Comparison of ENCODE assay signal across 12 cellular contexts in the genomic region with DNA sequence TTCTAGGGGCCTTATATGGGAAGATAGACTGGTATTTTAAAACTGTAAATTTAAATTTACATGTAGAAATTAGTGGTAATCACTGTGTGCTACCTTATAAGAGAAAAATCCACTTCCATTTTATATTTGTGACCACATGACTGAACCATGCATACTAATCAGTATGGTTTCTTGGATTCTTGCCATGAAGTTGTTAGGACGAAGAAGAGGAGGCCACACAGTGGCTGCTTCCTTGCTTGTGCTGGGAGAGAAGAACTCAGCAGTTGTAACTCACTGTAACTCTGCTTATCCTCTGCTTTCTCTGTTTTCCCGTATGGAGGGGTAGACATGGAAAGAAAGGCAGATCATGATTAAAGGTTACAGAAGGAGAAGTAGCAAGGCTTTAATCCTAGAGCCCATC. TPM values are rescaled to one million over a fixed set of nuclear protein-coding genes. Genes with fewer than 3 reads are reported as not detected.
DNase-seq lines count a peak whose midpoint lies in the region; ATAC-seq and TF ChIP-seq lines count a peak whose summit lies in the region.
"Had no signal": no experiment of that assay in that cellular context is flagged by ENCODE, and none has a peak within 500 bp of the region (broad histone marks: within the 10 kb centered on the region; RNA-seq: fewer than 3 reads in every experiment).

No MANE protein-coding gene starts in this region.

- TF ChIP-seq CTCF in fibroblast of mammary gland (conservative IDR thresholded peaks at IDR 0.05; ENCODE audit: control insufficient read depth, insufficient read depth, low read depth, low read length): no peak
- TF ChIP-seq CTCF in WERI-Rb-1 (IDR thresholded peaks at IDR 0.05; ENCODE audit: low read depth, low read length): no peak
- no peak for TF ChIP-seq CTCF in CD8-positive, alpha-beta T cell (IDR thresholded peaks at IDR 0.05)

- WGBS in GM23248 (ENCODE audit: low coverage in 1 of 2, low lambda C conversion rate in 2 of 2, missing lambda C conversion rate in 2 of 2), 2 experiments: 57 to 65% methylated on average over 2 of the region's 2 CpGs

- H3K79me2 ChIP-seq in GM23248 (ENCODE audit: insufficient read depth): 0 out of 2 replicates have a peak, but pooled peaks cover 8% of the 10 kb centered on the region

- peaks cover 17% of the 10 kb centered on the region; the same call in 1 of the 2 replicates for H3F3A ChIP-seq in GM23248 (ENCODE audit: insufficient read depth)

- no peaks in the 10 kb centered on the region for H4K20me1 ChIP-seq in GM23248 (ENCODE audit: insufficient read depth)

- H3K4me2 ChIP-seq in GM23248 (ENCODE audit: unreplicated experiment): no peak overlapping the region

- H3K9me2 ChIP-seq in GM23248 (ENCODE audit: insufficient read depth): no peaks in the 10 kb centered on the region

- peaks cover 26% of the 10 kb centered on the region for H3K4me1 ChIP-seq in GM23248 (ENCODE audit: insufficient read depth)
- H3K4me1 ChIP-seq in CD8-positive, alpha-beta T cell (ENCODE audit: insufficient read depth, low read length): no peaks in the 10 kb centered on the region

- no peak overlapping the region for H3K9ac ChIP-seq in GM23248

- H3K27me3 ChIP-seq in GM23248 (replicated peaks; ENCODE audit: insufficient read depth) (no peaks in the 10 kb centered on the region), WERI-Rb-1 (ENCODE audit: insufficient read depth, low read depth, severe bottlenecking) (no peaks in the 10 kb centered on the region)
- no peaks in the 10 kb centered on the region for H3K27me3 ChIP-seq in CD8-positive, alpha-beta T cell (ENCODE audit: insufficient read depth, low read length)

- H3K9me3 Mint-ChIP-seq in CD8-positive, alpha-beta T cell: no peaks in the 10 kb centered on the region
- H3K9me3 Mint-ChIP-seq: activated naive CD8-positive, alpha-beta T cell treated with anti-CD3 and anti-CD28 coated beads, Interleukin-2, amount 50 U/mL, for 24 hours; neural crest cell; stimulated activated naive CD8-positive, alpha-beta T cell treated with anti-CD3 and anti-CD28 coated beads, Interleukin-15, Interleukin-2, amounts not matched to agents 100 ng/mL and 50 ng/mL, for 24 hours had no signal

- no peak overlapping the region for H2AFZ ChIP-seq in GM23248

- CTCF ChIA-PET in CD8-positive, alpha-beta T cell (lab: Charles Lee): no interaction called here

- ATAC-seq in CD8-positive, alpha-beta T cell: no peak
- ATAC-seq: activated naive CD8-positive, alpha-beta T cell treated with anti-CD3 and anti-CD28 coated beads, Interleukin-2, amount 50 U/mL, for 24 hours had no signal

- no peaks in the 10 kb centered on the region for H3K9me3 ChIP-seq in GM23248 (ENCODE audit: low read depth)
- H3K9me3 ChIP-seq in WERI-Rb-1 (ENCODE audit: severe bottlenecking): no peaks in the 10 kb centered on the region
- no peaks in the 10 kb centered on the region for H3K9me3 ChIP-seq in CD8-positive, alpha-beta T cell (ENCODE audit: low read length)

- H3K36me3 ChIP-seq in GM23248 (ENCODE audit: low read depth): peaks cover 31% of the 10 kb centered on the region
- H3K36me3 ChIP-seq in WERI-Rb-1: peaks cover 9% of the 10 kb centered on the region; the same call in 1 of the 2 replicates
- H3K36me3 ChIP-seq in CD8-positive, alpha-beta T cell (ENCODE audit: insufficient read depth, low read length): no peaks in the 10 kb centered on the region

- intact Hi-C loops in CD8-positive, alpha-beta T cell (cut with DNase I, micrococcal nuclease): no loop called here

- H3K27ac ChIP-seq in GM23248 (no peak overlapping the region), WERI-Rb-1 (no peak overlapping the region)
- no peak overlapping the region for H3K27ac ChIP-seq in CD8-positive, alpha-beta T cell (ENCODE audit: low read depth, low read length)

- in situ Hi-C loops in GM23248 (cut with MboI): no loop called here

- no peaks in the 10 kb centered on the region for H3K36me3 Mint-ChIP-seq in CD8-positive, alpha-beta T cell

- H3K4me3 ChIP-seq in GM23248 (no peak overlapping the region), fibroblast of mammary gland (ENCODE audit: control insufficient read depth, low read depth, low read length) (no peak overlapping the region), WERI-Rb-1 (ENCODE audit: low read depth, low read length) (no peak overlapping the region)
- no peak overlapping the region for H3K4me3 ChIP-seq in CD8-positive, alpha-beta T cell (ENCODE audit: low read depth, low read length)

- no peak overlapping the region for H3K27ac Mint-ChIP-seq in CD8-positive, alpha-beta T cell
- H3K27ac Mint-ChIP-seq: activated naive CD8-positive, alpha-beta T cell treated with anti-CD3 and anti-CD28 coated beads, Interleukin-2, amount 50 U/mL, for 24 hours; stimulated activated naive CD8-positive, alpha-beta T cell treated with anti-CD3 and anti-CD28 coated beads, Interleukin-15, Interleukin-2, amounts not matched to agents 100 ng/mL and 50 ng/mL, for 24 hours had no signal

- no peak overlapping the region for H3K4me3 Mint-ChIP-seq in CD8-positive, alpha-beta T cell
- H3K4me3 Mint-ChIP-seq: activated naive CD8-positive, alpha-beta T cell treated with anti-CD3 and anti-CD28 coated beads, Interleukin-2, amount 50 U/mL, for 24 hours; neural crest cell; stimulated activated naive CD8-positive, alpha-beta T cell treated with anti-CD3 and anti-CD28 coated beads, Interleukin-15, Interleukin-2, amounts not matched to agents 100 ng/mL and 50 ng/mL, for 24 hours had no signal

- POLR2A ChIA-PET in CD8-positive, alpha-beta T cell (lab: Charles Lee): no interaction called here

- DNase-seq in GM23248: peak; percentile 40
- DNase-seq in NCI-H2227 treated with DMSO at 0.1 percent for 48 hours (lab: John Stamatoyannopoulos, UW): peak; percentile 10
- peak; percentile 51 for DNase-seq in fibroblast of mammary gland (ENCODE audit: low read depth)
- DNase-seq in non-pigmented ciliary epithelial cell (ENCODE audit: low read depth): peak; percentile 52
- DNase-seq in WERI-Rb-1: no peak
- DNase-seq in CD8-positive, alpha-beta T cell: no peak
- DNase-seq in activated CD4-positive, alpha-beta T cell treated with anti-CD3 and anti-CD28 coated beads for 4 hours: no peak
- no peak for DNase-seq in iPS-NIHi7 (ENCODE audit: extremely low spot score)
- DNase-seq: activated naive CD8-positive, alpha-beta T cell treated with anti-CD3 and anti-CD28 coated beads, Interleukin-2, amount 50 U/mL, for 24 hours; islet precursor cell had no signal

- no peaks in the 10 kb centered on the region for H3K4me1 Mint-ChIP-seq in CD8-positive, alpha-beta T cell (ENCODE audit: low read depth)
- H3K4me1 Mint-ChIP-seq: activated naive CD8-positive, alpha-beta T cell treated with anti-CD3 and anti-CD28 coated beads, Interleukin-2, amount 50 U/mL, for 24 hours had no signal

- no peaks in the 10 kb centered on the region for H3K27me3 Mint-ChIP-seq in CD8-positive, alpha-beta T cell (ENCODE audit: low read depth)
- H3K27me3 Mint-ChIP-seq: activated naive CD8-positive, alpha-beta T cell treated with anti-CD3 and anti-CD28 coated beads, Interleukin-2, amount 50 U/mL, for 24 hours; stimulated activated naive CD8-positive, alpha-beta T cell treated with anti-CD3 and anti-CD28 coated beads, Interleukin-15, Interleukin-2, amounts not matched to agents 100 ng/mL and 50 ng/mL, for 24 hours had no signal

RNA-seq across cellular contexts. Expression of gene KCTD3, which starts 32.3 kb away (rescaled TPM):
- total RNA-seq in GM23248 (2014; rRNA removed; shearing (Covaris generic)): 25.7 and 32.0 TPM in 2 replicates
- 17.5 and 17.7 TPM in 2 replicates for polyA plus RNA-seq in GM23248 (2016; fragmentation: Nextera tagmentation; extraction: Ambion mirVana)
- total RNA-seq in CD8-positive, alpha-beta T cell: under 1 TPM; 0.72 to 0.92 TPM

Comparison
In these comparisons a context has a peak if more than half of its experiments do, and no peak if none do; other contexts are left out.
1. DNase-seq: peak in GM23248 (single experiment), NCI-H2227 treated with DMSO at 0.1 percent for 48 hours (single experiment), fibroblast of mammary gland (single experiment) and non-pigmented ciliary epithelial cell (single experiment); none in WERI-Rb-1 (single experiment), CD8-positive, alpha-beta T cell (0 of 7), activated CD4-positive, alpha-beta T cell treated with anti-CD3 and anti-CD28 coated beads for 4 hours (0 of 2) and iPS-NIHi7 (single experiment).
2. RNA of gene KCTD3, which starts 32.3 kb away (total RNA-seq): 25.7 to 32.0 TPM in GM23248; 0.72 to 0.92 TPM in CD8-positive, alpha-beta T cell; every median in the first group is over 10 times any median in the second.